Comparison of ENCODE assay signal across 1 cellular context in genomic region chr6:158013904-158014504, GRCh38.
TF ChIP-seq lines count a peak whose summit lies in the region.

No MANE protein-coding gene starts in this region.

TF ChIP-seq in K562, 482 proteins besides CTCF, POLR2A, EP300 and RAD21 (continued from another document):
- TF ChIP-seq RNF2 (IDR thresholded peaks at IDR 0.05) = no peak
- TF ChIP-seq, protein P1, sequence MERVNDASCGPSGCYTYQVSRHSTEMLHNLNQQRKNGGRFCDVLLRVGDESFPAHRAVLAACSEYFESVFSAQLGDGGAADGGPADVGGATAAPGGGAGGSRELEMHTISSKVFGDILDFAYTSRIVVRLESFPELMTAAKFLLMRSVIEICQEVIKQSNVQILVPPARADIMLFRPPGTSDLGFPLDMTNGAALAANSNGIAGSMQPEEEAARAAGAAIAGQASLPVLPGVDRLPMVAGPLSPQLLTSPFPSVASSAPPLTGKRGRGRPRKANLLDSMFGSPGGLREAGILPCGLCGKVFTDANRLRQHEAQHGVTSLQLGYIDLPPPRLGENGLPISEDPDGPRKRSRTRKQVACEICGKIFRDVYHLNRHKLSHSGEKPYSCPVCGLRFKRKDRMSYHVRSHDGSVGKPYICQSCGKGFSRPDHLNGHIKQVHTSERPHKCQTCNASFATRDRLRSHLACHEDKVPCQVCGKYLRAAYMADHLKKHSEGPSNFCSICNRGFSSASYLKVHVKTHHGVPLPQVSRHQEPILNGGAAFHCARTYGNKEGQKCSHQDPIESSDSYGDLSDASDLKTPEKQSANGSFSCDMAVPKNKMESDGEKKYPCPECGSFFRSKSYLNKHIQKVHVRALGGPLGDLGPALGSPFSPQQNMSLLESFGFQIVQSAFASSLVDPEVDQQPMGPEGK (CRISPR knock-in tag; IDR thresholded peaks at IDR 0.05; ENCODE audit: borderline replicate concordance) = no peak
- no peak for TF ChIP-seq STAT5B (CRISPR knock-in tag; IDR thresholded peaks at IDR 0.05)
- TF ChIP-seq TCF3 (CRISPR knock-in tag; IDR thresholded peaks at IDR 0.05) = no peak
- TF ChIP-seq ZNF41 (CRISPR knock-in tag; conservative IDR thresholded peaks at IDR 0.05) = no peak
- TF ChIP-seq RFX5 (IDR thresholded peaks at IDR 0.05; ENCODE audit: low read depth, low read length) = no peak
- TF ChIP-seq ATF7 (IDR thresholded peaks at IDR 0.05) = no peak
- TF ChIP-seq, protein P2, sequence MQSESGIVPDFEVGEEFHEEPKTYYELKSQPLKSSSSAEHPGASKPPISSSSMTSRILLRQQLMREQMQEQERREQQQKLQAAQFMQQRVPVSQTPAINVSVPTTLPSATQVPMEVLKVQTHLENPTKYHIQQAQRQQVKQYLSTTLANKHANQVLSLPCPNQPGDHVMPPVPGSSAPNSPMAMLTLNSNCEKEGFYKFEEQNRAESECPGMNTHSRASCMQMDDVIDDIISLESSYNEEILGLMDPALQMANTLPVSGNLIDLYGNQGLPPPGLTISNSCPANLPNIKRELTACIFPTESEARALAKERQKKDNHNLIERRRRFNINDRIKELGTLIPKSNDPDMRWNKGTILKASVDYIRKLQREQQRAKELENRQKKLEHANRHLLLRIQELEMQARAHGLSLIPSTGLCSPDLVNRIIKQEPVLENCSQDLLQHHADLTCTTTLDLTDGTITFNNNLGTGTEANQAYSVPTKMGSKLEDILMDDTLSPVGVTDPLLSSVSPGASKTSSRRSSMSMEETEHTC (IDR thresholded peaks at IDR 0.05) = no peak
- TF ChIP-seq ZNF354B (CRISPR knock-in tag; IDR thresholded peaks at IDR 0.05) = no peak
- no peak for TF ChIP-seq ELF1 (tag; IDR thresholded peaks at IDR 0.05)
